10 cellular contexts compared by ENCODE assay signal in genomic region chr11:5992604-5993251, GRCh38. TPM values are rescaled to one million over a fixed set of nuclear protein-coding genes. Genes with fewer than 3 reads are reported as not detected.
DNase-seq lines count a peak whose midpoint lies in the region; ATAC-seq and TF ChIP-seq lines count a peak whose summit lies in the region.
"Had no signal": no experiment of that assay in that cellular context is flagged by ENCODE, and none has a peak within 500 bp of the region (broad histone marks: within the 10 kb centered on the region; RNA-seq: fewer than 3 reads in every experiment).

No MANE protein-coding gene starts in this region.

- H3K27ac ChIP-seq in adrenal gland, result no peak overlapping the region

- ATAC-seq in HG03159 (IDR thresholded peaks at IDR 0.05; ENCODE audit: unreplicated experiment), result peak; percentile 66
- no peak for ATAC-seq in stimulated activated naive CD8-positive, alpha-beta T cell treated with anti-CD3 and anti-CD28 coated beads, Interleukin-15, Interleukin-2, amounts not matched to agents 100 U/mL and 50 U/mL, for 24 hours

- H3K4me3 ChIP-seq in GM06990 (replicated peaks; ENCODE audit: low read depth, low read length), result no peak overlapping the region
- no peak overlapping the region for H3K4me3 ChIP-seq in adrenal gland

- intact Hi-C loops in adrenal gland (cut with DNase I), result no loop called here

- DNase-seq in GM06990 (ENCODE audit: extremely low read depth, insufficient read length) (no peak), adrenal gland (peak in 1 of 7 donors; percentile 10), lung microvascular endothelial cell (ENCODE audit: low read depth in 2 of 2) (peak; percentile 46), D341Med (ENCODE audit: low spot score) (no peak), NCI-H1048 (lab: John Stamatoyannopoulos, UW) (no peak)
- no peak for DNase-seq in stimulated activated naive CD8-positive, alpha-beta T cell treated with anti-CD3 and anti-CD28 coated beads, Interleukin-15, Interleukin-2, amounts not matched to agents 100 U/mL and 50 U/mL, for 24 hours
- no peak for DNase-seq in stimulated activated CD4-positive, alpha-beta T cell treated with anti-CD3 and anti-CD28 coated beads, Interleukin-15, amount 100 ng/mL, for 24 hours
- DNase-seq: activated B cell treated with CpG ODN at 0.5 μM for 24 hours had no signal

- peak; percentile 62 for TF ChIP-seq CTCF in GM06990 (IDR thresholded peaks at IDR 0.05; ENCODE audit: insufficient read depth, low read length, poor library complexity, severe bottlenecking)
- peak; percentile 16 to 52 (median 38) for TF ChIP-seq CTCF in adrenal gland (IDR thresholded peaks at IDR 0.05)

- H3K9me3 ChIP-seq in adrenal gland (replicated peaks in 1 of 3), result no peaks in the 10 kb centered on the region

- H3K36me3 ChIP-seq in GM06990 (ENCODE audit: control insufficient read depth, insufficient read depth, low read length), result no peaks in the 10 kb centered on the region
- H3K36me3 ChIP-seq in adrenal gland (replicated peaks in 1 of 2), result no peaks in the 10 kb centered on the region

- H3K4me1 ChIP-seq in adrenal gland (replicated peaks in 1 of 2), result no peaks in the 10 kb centered on the region

- TF ChIP-seq POLR2A in adrenal gland (IDR thresholded peaks at IDR 0.05), result no peak

- H3K27me3 ChIP-seq in GM06990 (replicated peaks; ENCODE audit: control insufficient read depth, insufficient read depth, low read length) (no peaks in the 10 kb centered on the region), adrenal gland (no peaks in the 10 kb centered on the region)

- 53 to 65% (median 53%) methylated on average over 3 of the region's 3 CpGs for WGBS in adrenal gland, 4 donors

RNA-seq across cellular contexts. Expression of gene OR52L1, which starts 5.9 kb away (rescaled TPM):
- total RNA-seq in adrenal gland (under 1 TPM in 1 of 8 donors, not detected in 7; 0.61 TPM), lung microvascular endothelial cell (not detected in 2 replicates)
- not detected for polyA plus RNA-seq in adrenal gland
- total RNA-seq: activated B cell treated with CpG ODN at 0.5 μM for 24 hours, skeletal muscle tissue had no signal

RNA-seq across cellular contexts. Expression of gene OR56A4, which starts 14.0 kb away (rescaled TPM):
- total RNA-seq in adrenal gland (not detected), lung microvascular endothelial cell (not detected in 2 replicates)
- not detected for polyA plus RNA-seq in adrenal gland
- total RNA-seq: activated B cell treated with CpG ODN at 0.5 μM for 24 hours, skeletal muscle tissue had no signal

RNA-seq across cellular contexts. Expression of gene OR56A5, which starts 24.4 kb away (rescaled TPM):
- total RNA-seq in adrenal gland (not detected), lung microvascular endothelial cell (not detected in 2 replicates)
- not detected for polyA plus RNA-seq in adrenal gland
- total RNA-seq: activated B cell treated with CpG ODN at 0.5 μM for 24 hours, skeletal muscle tissue had no signal

RNA-seq across cellular contexts. Expression of gene OR56A1, which starts 37.8 kb away (rescaled TPM):
- total RNA-seq in adrenal gland (not detected), lung microvascular endothelial cell (not detected in 2 replicates)
- not detected for polyA plus RNA-seq in adrenal gland
- total RNA-seq: activated B cell treated with CpG ODN at 0.5 μM for 24 hours had no signal

RNA-seq across cellular contexts. Expression of gene OR56A3, which starts 50.7 kb away (rescaled TPM):
- total RNA-seq in adrenal gland (not detected), lung microvascular endothelial cell (not detected in 2 replicates)
- polyA plus RNA-seq in adrenal gland, result not detected
- total RNA-seq: activated B cell treated with CpG ODN at 0.5 μM for 24 hours, skeletal muscle tissue had no signal

Comparison
In these comparisons a context has a peak if more than half of its experiments do, and no peak if none do; other contexts are left out.
1. DNase-seq: peak in lung microvascular endothelial cell (2 of 2); none in GM06990 (single experiment), stimulated activated naive CD8-positive, alpha-beta T cell treated with anti-CD3 and anti-CD28 coated beads, Interleukin-15, Interleukin-2, amounts not matched to agents 100 U/mL and 50 U/mL, for 24 hours (single experiment), D341Med (single experiment), NCI-H1048 (single experiment) and stimulated activated CD4-positive, alpha-beta T cell treated with anti-CD3 and anti-CD28 coated beads, Interleukin-15, amount 100 ng/mL, for 24 hours (single experiment).